In the genomic region with DNA sequence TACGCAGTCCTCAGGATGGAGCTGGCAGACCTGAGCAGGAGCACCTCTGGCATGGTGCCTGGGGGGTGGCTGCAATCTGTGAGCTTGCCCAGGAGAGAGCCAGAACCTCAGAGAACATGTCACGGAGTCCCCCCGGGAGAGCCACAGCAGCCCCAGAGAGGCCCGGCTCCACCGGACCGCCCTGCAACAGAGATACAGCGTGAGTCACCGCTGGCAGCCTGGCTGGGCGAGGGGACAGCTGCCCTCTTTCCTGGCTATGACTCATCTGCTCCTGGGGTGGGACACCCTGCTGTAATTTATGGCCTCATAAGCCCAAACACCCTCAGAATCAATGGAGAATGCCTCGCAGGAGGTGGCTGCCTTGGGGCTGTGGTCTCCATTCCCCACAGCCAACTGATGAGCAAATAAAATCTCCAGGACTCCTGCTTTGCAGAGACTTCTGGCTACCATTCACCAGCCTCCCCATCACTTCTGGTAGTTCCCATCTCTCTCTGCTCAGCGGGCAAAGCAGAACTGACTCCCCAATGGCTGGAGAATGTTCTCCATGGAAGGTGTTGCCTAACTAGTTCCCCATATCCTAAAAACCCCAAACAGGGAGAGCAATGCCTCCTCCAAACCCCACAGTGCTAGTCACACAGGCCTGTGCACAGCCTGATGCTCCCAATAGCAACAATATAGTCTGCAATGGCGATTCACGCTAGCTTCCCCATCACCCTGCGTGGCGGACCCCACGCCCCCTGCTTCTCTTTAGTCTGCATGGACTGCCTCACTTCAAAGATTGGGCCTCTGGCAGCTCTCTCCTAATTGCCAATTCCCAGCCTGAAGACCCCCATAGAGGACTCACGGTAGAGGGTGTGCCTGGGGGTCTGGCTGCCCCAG, we compare ENCODE assay signal across 8 cellular contexts. TPM values are rescaled to one million over a fixed set of nuclear protein-coding genes. Genes with fewer than 3 reads are reported as not detected.
A peak's percentile ranks its signal among the peaks of the same experiment; 100 is the strongest.
DNase-seq lines count a peak whose midpoint lies in the region; ATAC-seq lines count a peak whose summit lies in the region.

No MANE protein-coding gene starts in this region.

- peak overlapping the region; percentile 78 for H3K27ac ChIP-seq in caudate nucleus (ENCODE audit: low read depth, low read length)

- in situ Hi-C loops in ACHN (cut with HindIII; ENCODE audit: low pct_ligation_motif_present, low pct_unique_long_range_greater_than_20kb, low sequenced_read_pairs), result no loop called here

- ATAC-seq in left lobe of liver, result no peak

- DNase-seq in ACHN (peak; percentile 71), LoVo (ENCODE audit: low spot score) (peak; percentile 96), caudate nucleus (lab: John Stamatoyannopoulos, UW) (peak in 31 of 61 donors; percentile 19 to 81 (median 43)), left lobe of liver (ENCODE audit: low spot score) (peak; percentile 40), GM19240 (ENCODE audit: insufficient read length, low spot score) (no peak), foreskin melanocyte (no peak), retina (no peak), CD1c-positive myeloid dendritic cell (ENCODE audit: extremely low spot score) (no peak)

RNA-seq across cellular contexts. Expression of a gene that starts 21.6 kb away (rescaled TPM):
- total RNA-seq in left lobe of liver, result not detected

RNA-seq across cellular contexts. Expression of a gene that starts 51.6 kb away (rescaled TPM):
- total RNA-seq in left lobe of liver, result 0.86 TPM

Comparison
In these comparisons a context has a peak if more than half of its experiments do, and no peak if none do; other contexts are left out.
1. DNase-seq: peak in ACHN (single experiment), LoVo (single experiment), caudate nucleus (31 of 61) and left lobe of liver (single experiment); none in GM19240 (single experiment), foreskin melanocyte (single experiment), retina (single experiment) and CD1c-positive myeloid dendritic cell (single experiment).